ENCODE assay signal across 8 cellular contexts in genomic region chr10:93816123-93816747, GRCh38. TPM values are rescaled to one million over a fixed set of nuclear protein-coding genes. Genes with fewer than 3 reads are reported as not detected.
A peak's percentile ranks its signal among the peaks of the same experiment; 100 is the strongest.
DNase-seq lines count a peak whose midpoint lies in the region; ATAC-seq and TF ChIP-seq lines count a peak whose summit lies in the region.

No MANE protein-coding gene starts in this region.

- H3K27ac Mint-ChIP-seq in Caco-2 (ENCODE audit: unreplicated experiment), result peak overlapping the region; percentile 2
- H3K27ac Mint-ChIP-seq in activated CD4-positive, alpha-beta T cell treated with anti-CD3 and anti-CD28 coated beads for 36 hours, result no peak overlapping the region

- H3K27me3 ChIP-seq in Caco-2 (replicated peaks; ENCODE audit: control insufficient read depth, insufficient read depth, low read length) (no peaks in the 10 kb centered on the region), tibial artery (no peaks in the 10 kb centered on the region)

- H3K9me3 ChIP-seq in Caco-2 (no peaks in the 10 kb centered on the region), tibial artery (no peaks in the 10 kb centered on the region)

- ATAC-seq in GM21367 (IDR thresholded peaks at IDR 0.05; ENCODE audit: unreplicated experiment), result peak; percentile 55
- ATAC-seq in activated CD4-positive, alpha-beta T cell treated with anti-CD3 and anti-CD28 coated beads for 36 hours, result peak; percentile 72
- ATAC-seq in GM21381 (IDR thresholded peaks at IDR 0.05; ENCODE audit: unreplicated experiment), result no peak

- no peak for TF ChIP-seq POLR2A in erythroblast (IDR thresholded peaks at IDR 0.05; ENCODE audit: low read length)

- no TSS peak for BruUV-seq in Caco-2 (replicated peaks; lab: Mats Ljungman, UMichigan)

- H3K27me3 Mint-ChIP-seq in Caco-2 (ENCODE audit: insufficient read depth, unreplicated experiment), result peaks cover 12% of the 10 kb centered on the region
- peaks cover 34% of the 10 kb centered on the region for H3K27me3 Mint-ChIP-seq in activated CD4-positive, alpha-beta T cell treated with anti-CD3 and anti-CD28 coated beads for 36 hours

- no peaks in the 10 kb centered on the region for H3K36me3 Mint-ChIP-seq in Caco-2 (ENCODE audit: insufficient read depth, unreplicated experiment)
- H3K36me3 Mint-ChIP-seq in activated CD4-positive, alpha-beta T cell treated with anti-CD3 and anti-CD28 coated beads for 36 hours (ENCODE audit: low read depth), result no peaks in the 10 kb centered on the region

- H3K4me1 Mint-ChIP-seq in Caco-2 (ENCODE audit: low read depth, unreplicated experiment), result peaks cover 13% of the 10 kb centered on the region
- H3K4me1 Mint-ChIP-seq in activated CD4-positive, alpha-beta T cell treated with anti-CD3 and anti-CD28 coated beads for 36 hours, result no peaks in the 10 kb centered on the region

- H3K4me3 ChIP-seq in Caco-2 (ENCODE audit: low read depth, low read length) (no peak overlapping the region), tibial artery (peak overlapping the region; percentile 12 to 14)

- H3K4me1 ChIP-seq in Caco-2 (peaks cover 13% of the 10 kb centered on the region), tibial artery (peaks cover 0 to 19% (median 7%) of the 10 kb centered on the region in 4 donors)

- H3K4me3 Mint-ChIP-seq in Caco-2 (ENCODE audit: unreplicated experiment), result peak overlapping the region; percentile 7
- no peak overlapping the region for H3K4me3 Mint-ChIP-seq in activated CD4-positive, alpha-beta T cell treated with anti-CD3 and anti-CD28 coated beads for 36 hours

- H3K36me3 ChIP-seq in Caco-2 (ENCODE audit: control insufficient read depth, insufficient read depth, low read length) (no peaks in the 10 kb centered on the region), tibial artery (no peaks in the 10 kb centered on the region)

- POLR2A ChIA-PET in Caco-2 (lab: Charles Lee), result interaction anchor here (0.5 to 1.8 kb wide), 2 partner anchors 113 to 115 kb away, joined by 3 to 11 read pairs; partner anchors contain the start of gene FRA10AC1
- POLR2A ChIA-PET in activated CD4-positive, alpha-beta T cell treated with anti-CD3 and anti-CD28 coated beads for 36 hours (lab: Charles Lee), result interaction anchor here (0.5 kb wide), 1 partner anchor 757 kb away, joined by 3 read pairs; no protein-coding TSS in a partner anchor

- H3K9me3 Mint-ChIP-seq in Caco-2 (ENCODE audit: unreplicated experiment), result no peaks in the 10 kb centered on the region
- H3K9me3 Mint-ChIP-seq in activated CD4-positive, alpha-beta T cell treated with anti-CD3 and anti-CD28 coated beads for 36 hours (ENCODE audit: low read depth), result no peaks in the 10 kb centered on the region

- peak; percentile 66 to 71 for DNase-seq in Caco-2
- DNase-seq in NCI-H146 treated with DMSO at 0.1 percent for 48 hours (lab: John Stamatoyannopoulos, UW; ENCODE audit: unreplicated experiment), result peak; percentile 52
- peak; percentile 66 for DNase-seq in activated CD4-positive, alpha-beta T cell treated with anti-CD3 and anti-CD28 coated beads for 36 hours
- DNase-seq in erythroblast (lab: John Stamatoyannopoulos, UW), result peak; percentile 34 to 52
- peak; percentile 76 for DNase-seq in myocyte (ENCODE audit: low read depth)
- peak; percentile 69 to 76 for DNase-seq in tibial artery

- H3K27ac ChIP-seq in tibial artery, result peak overlapping the region in 1 of 2 donors; percentile 55

- CTCF ChIA-PET in Caco-2 (lab: Charles Lee), result interaction anchor here (0.5 to 3.0 kb wide), 19 partner anchors 12 to 261 kb away, joined by 3 to 87 read pairs (median 4); partner anchors contain the start of genes FRA10AC1 and LGI1
- CTCF ChIA-PET in activated CD4-positive, alpha-beta T cell treated with anti-CD3 and anti-CD28 coated beads for 36 hours (lab: Charles Lee), result interaction anchor here (0.7 to 2.0 kb wide), 13 partner anchors 11 to 1563 kb away, joined by 3 to 9 read pairs (median 3); partner anchors contain the start of gene FRA10AC1

- TF ChIP-seq CTCF in Caco-2 (IDR thresholded peaks at IDR 0.05; ENCODE audit: insufficient read depth in 1 of 2, low read depth in 1 of 2, low read length in 1 of 2, severe bottlenecking in 1 of 2, unreplicated experiment in 1 of 2) (peak; percentile 76 to 90), tibial artery (IDR thresholded peaks at IDR 0.05) (peak; percentile 73 to 76)

- intact Hi-C loops in Caco-2 (cut with micrococcal nuclease; ENCODE audit: unreplicated experiment), result loop anchor here (1.0 to 10.0 kb wide), 2 partner anchors 114 to 261 kb away; partner anchors contain the start of gene FRA10AC1
- intact Hi-C loops in activated CD4-positive, alpha-beta T cell treated with anti-CD3 and anti-CD28 coated beads for 36 hours (cut with DNase I, micrococcal nuclease), result loop anchor here (1.0 to 5.0 kb wide), 5 partner anchors 71 to 262 kb away; partner anchors contain the start of gene FRA10AC1 (in 2 of the 2)
- intact Hi-C loops in tibial artery (cut with DNase I; ENCODE audit: low total_unique reads), result loop anchor here (2.0 to 10.0 kb wide), 2 partner anchors 71 to 113 kb away; partner anchors contain the start of gene FRA10AC1

RNA-seq across cellular contexts. Expression of gene LGI1, which starts 58.5 kb away (rescaled TPM):
- total RNA-seq in Caco-2 (2022), result 0.48 and 1.1 TPM in 2 replicates
- not detected for total RNA-seq in activated CD4-positive, alpha-beta T cell treated with anti-CD3 and anti-CD28 coated beads for 36 hours
- total RNA-seq in myocyte, result not detected in 2 replicates
- polyA plus RNA-seq in myocyte (2012), result 0.09 TPM
